ENCODE assay signal across 8 cellular contexts in the genomic region with DNA sequence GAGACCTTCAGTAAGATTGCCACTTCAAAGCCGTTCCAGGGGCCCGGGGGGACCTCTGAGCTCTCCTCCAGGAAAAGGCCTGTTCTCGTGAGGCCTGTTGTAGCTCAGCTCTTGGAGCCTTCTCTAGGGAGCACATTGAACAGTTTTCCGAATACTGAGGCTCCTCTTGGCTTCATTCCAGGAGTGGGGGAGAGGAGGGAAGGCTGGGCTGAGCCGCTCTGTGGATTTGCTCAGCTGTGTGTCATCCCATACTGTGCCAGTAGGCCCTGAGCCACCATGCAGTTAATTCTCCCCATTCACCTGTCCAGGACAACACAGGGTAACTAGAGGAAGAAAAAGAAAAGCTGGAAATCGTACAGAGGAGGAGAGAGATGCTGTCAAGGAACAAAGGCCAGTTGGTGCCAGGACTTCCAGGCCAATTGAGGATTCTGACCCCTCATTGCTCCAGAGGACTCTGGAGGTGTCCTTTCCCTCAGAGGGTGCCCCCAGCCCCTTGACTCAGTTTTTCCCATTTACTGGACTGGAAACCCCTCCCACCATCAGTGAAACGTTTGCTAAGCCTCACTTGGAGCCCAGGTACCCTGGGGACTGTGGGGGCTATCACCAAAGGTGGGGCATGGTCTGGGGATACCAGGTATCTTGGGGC.
A peak's percentile ranks its signal among the peaks of the same experiment; 100 is the strongest.
DNase-seq lines count a peak whose midpoint lies in the region; ATAC-seq and TF ChIP-seq lines count a peak whose summit lies in the region.
"Had no signal": no experiment of that assay in that cellular context is flagged by ENCODE, and none has a peak within 500 bp of the region (broad histone marks: within the 10 kb centered on the region; RNA-seq: fewer than 3 reads in every experiment).

No MANE protein-coding gene starts in this region.

- no peaks in the 10 kb centered on the region for H3K36me3 ChIP-seq in tibial artery

- intact Hi-C loops in tibial artery (cut with DNase I; ENCODE audit: low total_unique reads): no loop called here

- peak overlapping the region; percentile 33 to 99 for H3K27ac ChIP-seq in tibial artery

- no peak for TF ChIP-seq CTCF in astrocyte of the spinal cord (IDR thresholded peaks at IDR 0.05; ENCODE audit: low read depth, low read length)
- no peak for TF ChIP-seq CTCF in tibial artery (IDR thresholded peaks at IDR 0.05)

- ATAC-seq in HG03571 (IDR thresholded peaks at IDR 0.05; ENCODE audit: unreplicated experiment): no peak

- H3K27me3 ChIP-seq in tibial artery: no peaks in the 10 kb centered on the region

- in situ Hi-C loops in astrocyte of the spinal cord (cut with HindIII; ENCODE audit: low sequenced_read_pairs): no loop called here

- H3K9me3 ChIP-seq in tibial artery: no peaks in the 10 kb centered on the region

- no peak overlapping the region for H3K4me3 ChIP-seq in astrocyte of the spinal cord (ENCODE audit: low read depth, low read length)
- H3K4me3 ChIP-seq in tibial artery: no peak overlapping the region

- peaks cover 0 to 61% (median 37%) of the 10 kb centered on the region in 4 donors for H3K4me1 ChIP-seq in tibial artery

- DNase-seq in NCI-H2081 (lab: John Stamatoyannopoulos, UW): peak; percentile 43 to 75
- DNase-seq in astrocyte of the spinal cord (ENCODE audit: low read depth, low spot score): peak; percentile 72
- DNase-seq in kidney glomerular epithelial cell (lab: John Stamatoyannopoulos, UW): peak; percentile 33
- DNase-seq in tibial artery: peak in 1 of 2 donors; percentile 32
- DNase-seq in GF-D8 (lab: John Stamatoyannopoulos, UW): no peak
- no peak for DNase-seq in NOMO-1 treated with DMSO at 0.1 percent for 48 hours (lab: John Stamatoyannopoulos, UW; ENCODE audit: unreplicated experiment)
- DNase-seq: activated naive CD4-positive, alpha-beta T cell had no signal

Comparison
In these comparisons a context has a peak if more than half of its experiments do, and no peak if none do; other contexts are left out.
1. DNase-seq: peak in NCI-H2081 (2 of 2), astrocyte of the spinal cord (single experiment) and kidney glomerular epithelial cell (single experiment); none in GF-D8 (single experiment) and NOMO-1 treated with DMSO at 0.1 percent for 48 hours (single experiment).